In genomic region chr2:27716301-27717069, GRCh38 we compare ENCODE assay signal across 10 cellular contexts. TPM values are rescaled to one million over a fixed set of nuclear protein-coding genes. Genes with fewer than 3 reads are reported as not detected.
DNase-seq lines count a peak whose midpoint lies in the region; ATAC-seq and TF ChIP-seq lines count a peak whose summit lies in the region.
"Had no signal": no experiment of that assay in that cellular context is flagged by ENCODE, and none has a peak within 500 bp of the region (broad histone marks: within the 10 kb centered on the region; RNA-seq: fewer than 3 reads in every experiment).

No MANE protein-coding gene starts in this region.

- H3K4me3 Mint-ChIP-seq in glutamatergic neuron (ENCODE audit: unreplicated experiment) (peak overlapping the region; percentile 37), osteocyte (ENCODE audit: unreplicated experiment) (peak overlapping the region; percentile 20)

- peaks cover 15% of the 10 kb centered on the region for H3K4me1 Mint-ChIP-seq in glutamatergic neuron (ENCODE audit: low read depth, unreplicated experiment)
- peaks cover 22% of the 10 kb centered on the region for H3K4me1 Mint-ChIP-seq in osteocyte (ENCODE audit: unreplicated experiment)

- peak overlapping the region; percentile 85 for H3K27ac Mint-ChIP-seq in glutamatergic neuron (ENCODE audit: unreplicated experiment)
- H3K27ac Mint-ChIP-seq in osteocyte (ENCODE audit: unreplicated experiment) = peak overlapping the region; percentile 36

- peak overlapping the region; percentile 60 for H3K27ac ChIP-seq in RWPE1

- no peaks in the 10 kb centered on the region for H3K36me3 Mint-ChIP-seq in glutamatergic neuron (ENCODE audit: unreplicated experiment)
- H3K36me3 Mint-ChIP-seq in osteocyte (ENCODE audit: unreplicated experiment) = no peaks in the 10 kb centered on the region

- CTCF ChIA-PET in RWPE1 (lab: Yijun Ruan, JAX) = interaction anchor here (0.7 to 2.1 kb wide), 3 partner anchors 10 to 49 kb away, joined by 3 to 12 read pairs (median 5); no protein-coding TSS in a partner anchor

- POLR2A ChIA-PET in RWPE1 (lab: Yijun Ruan, JAX; ENCODE audit: low non-redundant PET) = interaction anchor here (0.6 kb wide), 1 partner anchor 720 kb away, joined by 3 read pairs; no protein-coding TSS in a partner anchor

- ATAC-seq in HG03159 (IDR thresholded peaks at IDR 0.05; ENCODE audit: unreplicated experiment) = no peak

- H3K9me3 Mint-ChIP-seq in glutamatergic neuron (ENCODE audit: unreplicated experiment) (peaks cover 12% of the 10 kb centered on the region), osteocyte (ENCODE audit: unreplicated experiment) (no peaks in the 10 kb centered on the region)

- H3K27me3 Mint-ChIP-seq in glutamatergic neuron (ENCODE audit: unreplicated experiment) (peaks cover 13% of the 10 kb centered on the region), osteocyte (ENCODE audit: unreplicated experiment) (no peaks in the 10 kb centered on the region)

- in situ Hi-C loops in KBM-7 (cut with MboI; ENCODE audit: low pct_unique_long_range_greater_than_20kb, low sequenced_read_pairs) = no loop called here

- peak; percentile 38 for DNase-seq in ELF-1 (ENCODE audit: low read depth, low spot score)
- DNase-seq in RWPE1 (ENCODE audit: low spot score) = no peak
- DNase-seq in glutamatergic neuron = no peak
- DNase-seq in osteocyte (ENCODE audit: extremely low spot score, unreplicated experiment) = no peak
- no peak for DNase-seq in COLO668 (lab: John Stamatoyannopoulos, UW; ENCODE audit: unreplicated experiment)
- no peak for DNase-seq in stimulated activated CD4-positive, alpha-beta T cell treated with anti-CD3 and anti-CD28 coated beads, Interleukin-12 subunit alpha, Interleukin-12 subunit beta, amount 100 ng/mL, for 4 hours
- DNase-seq in KBM-7 = no peak
- DNase-seq: NCI-H2081 treated with DMSO at 0.1 percent for 48 hours, small intestine had no signal

- TF ChIP-seq CTCF in RWPE1 (conservative IDR thresholded peaks at IDR 0.05; ENCODE audit: low read depth) (no peak), glutamatergic neuron (IDR thresholded peaks at IDR 0.05; ENCODE audit: partially characterized antibody, unreplicated experiment) (no peak), osteocyte (IDR thresholded peaks at IDR 0.05) (no peak)

RNA-seq across cellular contexts. Expression of gene SLC4A1AP, which starts 52.8 kb away (rescaled TPM):
- 24.7 TPM for total RNA-seq in glutamatergic neuron (ENCODE audit: unreplicated experiment)
- total RNA-seq in osteocyte = 20.5 and 20.7 TPM in 2 replicates

RNA-seq across cellular contexts. Expression of gene SUPT7L, which starts 53.1 kb away (rescaled TPM):
- 47.4 TPM for total RNA-seq in glutamatergic neuron (ENCODE audit: unreplicated experiment)
- total RNA-seq in osteocyte = 37.9 and 41.2 TPM in 2 replicates

RNA-seq across cellular contexts. Expression of gene MRPL33, which starts 55.0 kb away (rescaled TPM):
- 54.2 TPM for total RNA-seq in glutamatergic neuron (ENCODE audit: unreplicated experiment)
- total RNA-seq in osteocyte = 43.5 and 51.6 TPM in 2 replicates
